Comparison of ENCODE assay signal across 29 cellular contexts in the genomic region with DNA sequence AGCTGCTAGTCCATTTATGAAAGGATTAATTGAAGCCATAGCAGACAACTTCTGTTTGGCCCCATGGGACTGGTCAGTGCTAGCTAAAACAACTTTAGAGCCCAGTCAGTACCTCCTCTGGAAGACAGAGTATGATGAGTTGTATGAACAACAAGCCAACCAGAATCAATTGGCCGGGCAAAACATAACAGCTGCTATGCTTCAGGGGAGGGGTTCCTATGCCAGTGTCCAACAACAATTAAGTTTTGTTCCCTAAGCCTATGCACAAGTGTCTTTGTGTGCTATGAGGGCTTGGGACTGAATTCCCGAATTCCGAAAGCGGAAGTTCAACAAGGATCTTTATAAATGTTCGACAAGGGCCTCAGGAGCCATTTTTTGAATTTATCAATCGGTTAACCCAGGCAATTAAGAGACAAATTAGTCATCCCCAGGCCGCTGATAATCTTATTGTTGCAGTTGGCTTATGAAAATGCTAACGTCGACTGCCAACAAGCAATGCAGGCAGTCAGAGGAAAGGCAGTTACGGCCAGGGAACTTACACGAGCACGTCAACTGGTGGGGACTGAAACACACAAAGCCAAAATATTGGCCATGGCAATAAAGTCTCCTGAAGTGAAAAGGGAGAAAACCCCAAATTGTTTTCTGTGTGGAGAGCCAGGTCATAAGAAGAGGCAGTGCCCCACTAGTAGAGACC. TPM values are rescaled to one million over a fixed set of nuclear protein-coding genes. Genes with fewer than 3 reads are reported as not detected.
A peak's percentile ranks its signal among the peaks of the same experiment; 100 is the strongest.
DNase-seq lines count a peak whose midpoint lies in the region; ATAC-seq, FAIRE-seq and TF ChIP-seq lines count a peak whose summit lies in the region.
"Had no signal": no experiment of that assay in that cellular context is flagged by ENCODE, and none has a peak within 500 bp of the region (broad histone marks: within the 10 kb centered on the region; RNA-seq: fewer than 3 reads in every experiment).

No MANE protein-coding gene starts in this region.

- H3K79me1 ChIP-seq in mesendoderm (ENCODE audit: low read length), result no peaks in the 10 kb centered on the region

- no peak for ATAC-seq in HG02852 (IDR thresholded peaks at IDR 0.05; ENCODE audit: unreplicated experiment)
- ATAC-seq: activated CD8-positive, alpha-beta T cell treated with anti-CD3 and anti-CD28 coated beads for 36 hours; left lung; natural killer cell; stimulated activated naive CD8-positive, alpha-beta T cell treated with anti-CD3 and anti-CD28 coated beads, Interleukin-15, Interleukin-2, amounts not matched to agents 100 U/mL and 50 U/mL, for 24 hours had no signal

- H3K27me3 Mint-ChIP-seq in astrocyte (ENCODE audit: low read depth, unreplicated experiment), result no peaks in the 10 kb centered on the region
- H3K27me3 Mint-ChIP-seq: activated CD8-positive, alpha-beta T cell treated with anti-CD3 and anti-CD28 coated beads for 36 hours had no signal

- H3K4ac ChIP-seq in mesendoderm (ENCODE audit: low read depth, low read length), result no peak overlapping the region

- H3K9me3 Mint-ChIP-seq in astrocyte (ENCODE audit: unreplicated experiment), result no peaks in the 10 kb centered on the region
- H3K9me3 Mint-ChIP-seq: activated CD8-positive, alpha-beta T cell treated with anti-CD3 and anti-CD28 coated beads for 36 hours; activated T-helper 1 cell treated with anti-CD3 and anti-CD28 coated beads, Interleukin-12 subunit alpha, Interleukin-12 subunit beta, Interleukin-2, Interleukin-4 antibody, amounts not matched to agents 30 ng/mL and 10 ng/mL and 1 ng/mL, durations not matched to agents 14 hours and 24 hours and 36 hours; HFFc6; natural killer cell; T-helper 2 cell treated with Interferon-gamma antibody and Interleukin-4, amounts not matched to agents 5 μg/mL and 100 μg/mL, for 36 hours had no signal

- peaks cover 3% of the 10 kb centered on the region for H3K4me1 ChIP-seq in astrocyte (ENCODE audit: insufficient read depth, low read length)
- peaks cover 0 to 4% (median 2%) of the 10 kb centered on the region in 4 donors for H3K4me1 ChIP-seq in transverse colon
- no peaks in the 10 kb centered on the region for H3K4me1 ChIP-seq in mesendoderm (ENCODE audit: control insufficient read depth, low read depth, low read length)
- H3K4me1 ChIP-seq: left lung, thyroid gland had no signal

- H3K4me3 ChIP-seq in astrocyte (ENCODE audit: insufficient read depth, low read depth, low read length) (no peak overlapping the region), transverse colon (no peak overlapping the region), mesendoderm (ENCODE audit: low read length) (no peak overlapping the region)
- H3K4me3 ChIP-seq: GM23248, left lung, thyroid gland had no signal

- H3K79me2 ChIP-seq in astrocyte (ENCODE audit: insufficient read depth, low read length) (no peaks in the 10 kb centered on the region), mesendoderm (ENCODE audit: control insufficient read depth, insufficient read depth, low read length) (no peaks in the 10 kb centered on the region)

- in situ Hi-C loops in transverse colon (cut with MboI; ENCODE audit: low pct_ligation_motif_present in 1 of 4, low pct_unique_long_range_greater_than_20kb in 1 of 4, low sequenced_read_pairs in 3 of 4), result no loop called here

- H3K27ac ChIP-seq in astrocyte (ENCODE audit: low read depth, low read length) (no peak overlapping the region), transverse colon (no peak overlapping the region), mesendoderm (ENCODE audit: low read depth, low read length) (no peak overlapping the region)
- H3K27ac ChIP-seq: brain microvascular endothelial cell, GM23248, left lung, thyroid gland had no signal

- TF ChIP-seq CTCF in astrocyte (IDR thresholded peaks at IDR 0.05; ENCODE audit: insufficient read depth, low read depth, low read length) (no peak), transverse colon (IDR thresholded peaks at IDR 0.05) (no peak)

- H2BK15ac ChIP-seq in mesendoderm (replicated peaks; ENCODE audit: low read depth), result no peak overlapping the region

- TF ChIP-seq EP300 in transverse colon (IDR thresholded peaks at IDR 0.05; ENCODE audit: low read depth), result no peak

- H3K36me3 ChIP-seq in astrocyte (ENCODE audit: insufficient read depth, low read length) (peaks cover 36% of the 10 kb centered on the region), transverse colon (peaks cover 0 to 37% (median 18%) of the 10 kb centered on the region in 4 donors), mesendoderm (ENCODE audit: control insufficient read depth, insufficient read depth, low read length) (peaks cover 16% of the 10 kb centered on the region)

- FAIRE-seq in astrocyte (lab: Jason Lieb, UNC) (no peak), frontal cortex (lab: Jason Lieb, UNC) (peak; percentile 31)

- peak overlapping the region; percentile 41 for H3K27ac Mint-ChIP-seq in astrocyte (ENCODE audit: unreplicated experiment)
- H3K27ac Mint-ChIP-seq: activated CD8-positive, alpha-beta T cell treated with anti-CD3 and anti-CD28 coated beads for 36 hours; activated T-helper 1 cell treated with anti-CD3 and anti-CD28 coated beads, Interleukin-12 subunit alpha, Interleukin-12 subunit beta, Interleukin-2, Interleukin-4 antibody, amounts not matched to agents 30 ng/mL and 10 ng/mL and 1 ng/mL, durations not matched to agents 14 hours and 24 hours and 36 hours; HFFc6; natural killer cell; T-helper 2 cell treated with Interferon-gamma antibody and Interleukin-4, amounts not matched to agents 5 μg/mL and 100 μg/mL, for 36 hours had no signal

- no peak overlapping the region for H3K4me3 Mint-ChIP-seq in astrocyte (ENCODE audit: unreplicated experiment)
- H3K4me3 Mint-ChIP-seq: activated CD8-positive, alpha-beta T cell treated with anti-CD3 and anti-CD28 coated beads for 36 hours; activated T-helper 1 cell treated with anti-CD3 and anti-CD28 coated beads, Interleukin-12 subunit alpha, Interleukin-12 subunit beta, Interleukin-2, Interleukin-4 antibody, amounts not matched to agents 30 ng/mL and 10 ng/mL and 1 ng/mL, durations not matched to agents 14 hours and 24 hours and 36 hours; HFFc6; natural killer cell; T-helper 2 cell treated with Interferon-gamma antibody and Interleukin-4, amounts not matched to agents 5 μg/mL and 100 μg/mL, for 36 hours had no signal

- no peak overlapping the region for H3K56ac ChIP-seq in mesendoderm (ENCODE audit: low read length)

- TF ChIP-seq POLR2A in transverse colon (IDR thresholded peaks at IDR 0.05), result peak; percentile 10

- no peak overlapping the region for H3K23ac ChIP-seq in mesendoderm (ENCODE audit: low read length)

- no peak overlapping the region for H2BK120ac ChIP-seq in mesendoderm (ENCODE audit: low read depth, low read length)

- intact Hi-C loops in transverse colon (cut with DNase I; ENCODE audit: low total_unique reads), result no loop called here

- H2AK5ac ChIP-seq in mesendoderm (ENCODE audit: low read length), result no peak overlapping the region

- no peak overlapping the region for H4K5ac ChIP-seq in mesendoderm (ENCODE audit: low read length)

- H3K4me2 ChIP-seq in astrocyte (ENCODE audit: low read length) (no peak overlapping the region), mesendoderm (ENCODE audit: low read length) (no peak overlapping the region)

- H3K9me3 ChIP-seq in astrocyte (ENCODE audit: insufficient read depth, low read depth, low read length) (no peaks in the 10 kb centered on the region), transverse colon (no peaks in the 10 kb centered on the region)
- H3K9me3 ChIP-seq: left lung, thyroid gland had no signal

- no peaks in the 10 kb centered on the region for H3K27me3 ChIP-seq in astrocyte (ENCODE audit: insufficient read depth, low read length)
- no peaks in the 10 kb centered on the region for H3K27me3 ChIP-seq in transverse colon
- H3K27me3 ChIP-seq in mesendoderm (ENCODE audit: insufficient read depth, low read length, poor library complexity), result no peaks in the 10 kb centered on the region
- H3K27me3 ChIP-seq: brain microvascular endothelial cell, left lung, thyroid gland had no signal

- peaks cover 31% of the 10 kb centered on the region for H3K36me3 Mint-ChIP-seq in astrocyte (ENCODE audit: low read depth, unreplicated experiment)

- H3K18ac ChIP-seq in mesendoderm (ENCODE audit: low read length), result no peak overlapping the region

- DNase-seq in astrocyte (ENCODE audit: low read depth), result no peak
- DNase-seq in frontal cortex (ENCODE audit: low spot score in 2 of 2), result peak; percentile 6 to 10
- DNase-seq in nucleus accumbens (lab: John Stamatoyannopoulos, UW), result peak in 42 of 56 donors; percentile 4 to 73 (median 46)
- DNase-seq in transverse colon, result no peak
- no peak for DNase-seq in COR-L47 (lab: John Stamatoyannopoulos, UW)
- no peak for DNase-seq in mesendoderm
- DNase-seq: activated CD4-positive, alpha-beta T cell treated with anti-CD3 and anti-CD28 coated beads for 1 hour; activated CD8-positive, alpha-beta memory T cell treated with anti-CD3 and anti-CD28 coated beads, Interleukin-2, amount 50 U/mL, for 48 hours; activated CD8-positive, alpha-beta T cell treated with anti-CD3 and anti-CD28 coated beads for 36 hours; activated naive CD4-positive, alpha-beta T cell treated with Interleukin-2 at 50 U/mL for 16 hours; brain microvascular endothelial cell; GDM1; glutamatergic neuron; GM23248; HFFc6; islet precursor cell; left lung; MV-4-11; natural killer cell; NCI-H1436 treated with DMSO at 0.1 percent for 48 hours; NCI-H2107; NCI-H345; SIG-M5; stimulated activated CD4-positive, alpha-beta T cell treated with anti-CD3 and anti-CD28 coated beads, Interleukin-1b, Interleukin-23, amount 100 ng/mL, for 48 hours; stimulated activated naive CD8-positive, alpha-beta T cell treated with anti-CD3 and anti-CD28 coated beads, Interleukin-15, Interleukin-2, amounts not matched to agents 100 U/mL and 50 U/mL, for 24 hours; thyroid gland had no signal

- H4K20me1 ChIP-seq in astrocyte (ENCODE audit: insufficient read depth, low read length), result peaks cover 8% of the 10 kb centered on the region

- H2BK5ac ChIP-seq in mesendoderm (ENCODE audit: low read length), result no peak overlapping the region

- H2AFZ ChIP-seq in astrocyte (ENCODE audit: low read depth, low read length), result no peak overlapping the region
- H2AFZ ChIP-seq: GM23248 had no signal

- 93% methylated on average over 11 to 12 of the region's 12 CpGs for WGBS in transverse colon (ENCODE audit: low coverage in 1 of 2), 2 donors
- no CpG with 5 or more reads among the region's 12 CpGs for WGBS in mesendoderm (ENCODE audit: extremely low coverage, insufficient coverage, low lambda C conversion rate)

- H3K9ac ChIP-seq in astrocyte (ENCODE audit: low read length) (no peak overlapping the region), mesendoderm (ENCODE audit: low read length) (no peak overlapping the region)
- H3K9ac ChIP-seq: GM23248 had no signal

- no peak overlapping the region for H4K8ac ChIP-seq in mesendoderm (ENCODE audit: low read depth, low read length)

- H3K4me1 Mint-ChIP-seq in astrocyte (ENCODE audit: low read depth, unreplicated experiment), result peaks cover 7% of the 10 kb centered on the region

RNA-seq across cellular contexts. Expression of gene ZNF638, which starts 57.9 kb away (rescaled TPM):
- total RNA-seq in astrocyte (87.1 and 91.7 TPM in 2 replicates), frontal cortex (358 TPM), transverse colon (100 to 1,000 TPM in 3 of 4 donors, 10 to 100 TPM in 1; 99.9 to 181 (median 142) TPM)
- polyA plus RNA-seq in mesendoderm (2013, experiment 1 of 2), result 106 TPM
- 104 TPM for polyA plus RNA-seq in mesendoderm (2013, experiment 2 of 2)

Comparison
In these comparisons a context has a peak if more than half of its experiments do, and no peak if none do; other contexts are left out.
1. DNase-seq: peak in frontal cortex (2 of 2) and nucleus accumbens (42 of 56); none in astrocyte (single experiment), transverse colon (single experiment), COR-L47 (single experiment) and mesendoderm (single experiment).